Comparison of ENCODE assay signal across 1 cellular context in genomic region chr4:172962564-172963353, GRCh38.
TF ChIP-seq lines count a peak whose summit lies in the region.

No MANE protein-coding gene starts in this region.

TF ChIP-seq in HEK293, 187 proteins besides CTCF, POLR2A, EP300 and RAD21 (continued from another document and continues in another):
- TF ChIP-seq SCRT1 (tag by site-specific recombination; IDR thresholded peaks at IDR 0.05; ENCODE audit: borderline replicate concordance) (peak; percentile 73), ZNF133 (tag by site-specific recombination; IDR thresholded peaks at IDR 0.05) (no peak), KLF1 (tag by site-specific recombination; IDR thresholded peaks at IDR 0.05) (no peak), ZNF174 (tag by site-specific recombination; IDR thresholded peaks at IDR 0.05) (no peak), ZNF510 (tag by site-specific recombination; IDR thresholded peaks at IDR 0.05; ENCODE audit: insufficient replicate concordance) (no peak), SCRT2 (tag by site-specific recombination; IDR thresholded peaks at IDR 0.05) (peak; percentile 64), ZBTB17 (tag by site-specific recombination; IDR thresholded peaks at IDR 0.05) (peak; percentile 58; the same call in 1 of the 2 replicates), ZNF292 (tag by site-specific recombination; IDR thresholded peaks at IDR 0.05; ENCODE audit: borderline replicate concordance, low read depth) (no peak), ZNF623 (tag by site-specific recombination; IDR thresholded peaks at IDR 0.05) (no peak), ZNF837 (tag by site-specific recombination; IDR thresholded peaks at IDR 0.05) (no peak), ZNF214 (tag by site-specific recombination; IDR thresholded peaks at IDR 0.05; ENCODE audit: borderline replicate concordance) (no peak), ZNF518A (tag by site-specific recombination; conservative IDR thresholded peaks at IDR 0.05; ENCODE audit: low read depth) (0 out of 2 replicates have a peak, but pooled peaks have one; percentile 19), ZNF660 (tag by site-specific recombination; IDR thresholded peaks at IDR 0.05) (peak; percentile 72), PRDM1 (tag by site-specific recombination; IDR thresholded peaks at IDR 0.05) (0 out of 2 replicates have a peak, but pooled peaks have one; percentile 35), ZNF223 (tag by site-specific recombination; IDR thresholded peaks at IDR 0.05) (no peak), ZNF239 (tag by site-specific recombination; IDR thresholded peaks at IDR 0.05) (no peak), ZNF280D (tag by site-specific recombination; IDR thresholded peaks at IDR 0.05) (no peak), ZNF645 (tag by site-specific recombination; IDR thresholded peaks at IDR 0.05) (no peak), ZNF311 (tag by site-specific recombination; IDR thresholded peaks at IDR 0.05; ENCODE audit: borderline replicate concordance) (no peak), ZNF146 (tag by site-specific recombination; IDR thresholded peaks at IDR 0.05) (no peak), ZNF843 (tag by site-specific recombination; IDR thresholded peaks at IDR 0.05) (peak; percentile 99), ZNF777 (tag by site-specific recombination; IDR thresholded peaks at IDR 0.05; ENCODE audit: borderline replicate concordance) (no peak), ZNF629 (tag by site-specific recombination; IDR thresholded peaks at IDR 0.05) (peak; percentile 88)
- TF ChIP-seq, protein P1, sequence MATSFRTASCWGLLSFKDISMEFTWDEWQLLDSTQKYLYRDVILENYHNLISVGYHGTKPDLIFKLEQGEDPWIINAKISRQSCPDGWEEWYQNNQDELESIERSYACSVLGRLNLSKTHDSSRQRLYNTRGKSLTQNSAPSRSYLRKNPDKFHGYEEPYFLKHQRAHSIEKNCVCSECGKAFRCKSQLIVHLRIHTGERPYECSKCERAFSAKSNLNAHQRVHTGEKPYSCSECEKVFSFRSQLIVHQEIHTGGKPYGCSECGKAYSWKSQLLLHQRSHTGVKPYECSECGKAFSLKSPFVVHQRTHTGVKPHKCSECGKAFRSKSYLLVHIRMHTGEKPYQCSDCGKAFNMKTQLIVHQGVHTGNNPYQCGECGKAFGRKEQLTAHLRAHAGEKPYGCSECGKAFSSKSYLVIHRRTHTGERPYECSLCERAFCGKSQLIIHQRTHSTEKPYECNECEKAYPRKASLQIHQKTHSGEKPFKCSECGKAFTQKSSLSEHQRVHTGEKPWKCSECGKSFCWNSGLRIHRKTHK (tag by site-specific recombination; IDR thresholded peaks at IDR 0.05) = no peak
- TF ChIP-seq, protein P2, sequence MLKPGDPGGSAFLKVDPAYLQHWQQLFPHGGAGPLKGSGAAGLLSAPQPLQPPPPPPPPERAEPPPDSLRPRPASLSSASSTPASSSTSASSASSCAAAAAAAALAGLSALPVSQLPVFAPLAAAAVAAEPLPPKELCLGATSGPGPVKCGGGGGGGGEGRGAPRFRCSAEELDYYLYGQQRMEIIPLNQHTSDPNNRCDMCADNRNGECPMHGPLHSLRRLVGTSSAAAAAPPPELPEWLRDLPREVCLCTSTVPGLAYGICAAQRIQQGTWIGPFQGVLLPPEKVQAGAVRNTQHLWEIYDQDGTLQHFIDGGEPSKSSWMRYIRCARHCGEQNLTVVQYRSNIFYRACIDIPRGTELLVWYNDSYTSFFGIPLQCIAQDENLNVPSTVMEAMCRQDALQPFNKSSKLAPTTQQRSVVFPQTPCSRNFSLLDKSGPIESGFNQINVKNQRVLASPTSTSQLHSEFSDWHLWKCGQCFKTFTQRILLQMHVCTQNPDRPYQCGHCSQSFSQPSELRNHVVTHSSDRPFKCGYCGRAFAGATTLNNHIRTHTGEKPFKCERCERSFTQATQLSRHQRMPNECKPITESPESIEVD (tag by site-specific recombination; IDR thresholded peaks at IDR 0.05) = peak; percentile 95
- TF ChIP-seq, protein P3, sequence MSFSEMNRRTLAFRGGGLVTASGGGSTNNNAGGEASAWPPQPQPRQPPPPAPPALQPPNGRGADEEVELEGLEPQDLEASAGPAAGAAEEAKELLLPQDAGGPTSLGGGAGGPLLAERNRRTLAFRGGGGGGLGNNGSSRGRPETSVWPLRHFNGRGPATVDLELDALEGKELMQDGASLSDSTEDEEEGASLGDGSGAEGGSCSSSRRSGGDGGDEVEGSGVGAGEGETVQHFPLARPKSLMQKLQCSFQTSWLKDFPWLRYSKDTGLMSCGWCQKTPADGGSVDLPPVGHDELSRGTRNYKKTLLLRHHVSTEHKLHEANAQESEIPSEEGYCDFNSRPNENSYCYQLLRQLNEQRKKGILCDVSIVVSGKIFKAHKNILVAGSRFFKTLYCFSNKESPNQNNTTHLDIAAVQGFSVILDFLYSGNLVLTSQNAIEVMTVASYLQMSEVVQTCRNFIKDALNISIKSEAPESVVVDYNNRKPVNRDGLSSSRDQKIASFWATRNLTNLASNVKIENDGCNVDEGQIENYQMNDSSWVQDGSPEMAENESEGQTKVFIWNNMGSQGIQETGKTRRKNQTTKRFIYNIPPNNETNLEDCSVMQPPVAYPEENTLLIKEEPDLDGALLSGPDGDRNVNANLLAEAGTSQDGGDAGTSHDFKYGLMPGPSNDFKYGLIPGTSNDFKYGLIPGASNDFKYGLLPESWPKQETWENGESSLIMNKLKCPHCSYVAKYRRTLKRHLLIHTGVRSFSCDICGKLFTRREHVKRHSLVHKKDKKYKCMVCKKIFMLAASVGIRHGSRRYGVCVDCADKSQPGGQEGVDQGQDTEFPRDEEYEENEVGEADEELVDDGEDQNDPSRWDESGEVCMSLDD (tag by site-specific recombination; IDR thresholded peaks at IDR 0.05) = no peak
- TF ChIP-seq, protein P4, sequence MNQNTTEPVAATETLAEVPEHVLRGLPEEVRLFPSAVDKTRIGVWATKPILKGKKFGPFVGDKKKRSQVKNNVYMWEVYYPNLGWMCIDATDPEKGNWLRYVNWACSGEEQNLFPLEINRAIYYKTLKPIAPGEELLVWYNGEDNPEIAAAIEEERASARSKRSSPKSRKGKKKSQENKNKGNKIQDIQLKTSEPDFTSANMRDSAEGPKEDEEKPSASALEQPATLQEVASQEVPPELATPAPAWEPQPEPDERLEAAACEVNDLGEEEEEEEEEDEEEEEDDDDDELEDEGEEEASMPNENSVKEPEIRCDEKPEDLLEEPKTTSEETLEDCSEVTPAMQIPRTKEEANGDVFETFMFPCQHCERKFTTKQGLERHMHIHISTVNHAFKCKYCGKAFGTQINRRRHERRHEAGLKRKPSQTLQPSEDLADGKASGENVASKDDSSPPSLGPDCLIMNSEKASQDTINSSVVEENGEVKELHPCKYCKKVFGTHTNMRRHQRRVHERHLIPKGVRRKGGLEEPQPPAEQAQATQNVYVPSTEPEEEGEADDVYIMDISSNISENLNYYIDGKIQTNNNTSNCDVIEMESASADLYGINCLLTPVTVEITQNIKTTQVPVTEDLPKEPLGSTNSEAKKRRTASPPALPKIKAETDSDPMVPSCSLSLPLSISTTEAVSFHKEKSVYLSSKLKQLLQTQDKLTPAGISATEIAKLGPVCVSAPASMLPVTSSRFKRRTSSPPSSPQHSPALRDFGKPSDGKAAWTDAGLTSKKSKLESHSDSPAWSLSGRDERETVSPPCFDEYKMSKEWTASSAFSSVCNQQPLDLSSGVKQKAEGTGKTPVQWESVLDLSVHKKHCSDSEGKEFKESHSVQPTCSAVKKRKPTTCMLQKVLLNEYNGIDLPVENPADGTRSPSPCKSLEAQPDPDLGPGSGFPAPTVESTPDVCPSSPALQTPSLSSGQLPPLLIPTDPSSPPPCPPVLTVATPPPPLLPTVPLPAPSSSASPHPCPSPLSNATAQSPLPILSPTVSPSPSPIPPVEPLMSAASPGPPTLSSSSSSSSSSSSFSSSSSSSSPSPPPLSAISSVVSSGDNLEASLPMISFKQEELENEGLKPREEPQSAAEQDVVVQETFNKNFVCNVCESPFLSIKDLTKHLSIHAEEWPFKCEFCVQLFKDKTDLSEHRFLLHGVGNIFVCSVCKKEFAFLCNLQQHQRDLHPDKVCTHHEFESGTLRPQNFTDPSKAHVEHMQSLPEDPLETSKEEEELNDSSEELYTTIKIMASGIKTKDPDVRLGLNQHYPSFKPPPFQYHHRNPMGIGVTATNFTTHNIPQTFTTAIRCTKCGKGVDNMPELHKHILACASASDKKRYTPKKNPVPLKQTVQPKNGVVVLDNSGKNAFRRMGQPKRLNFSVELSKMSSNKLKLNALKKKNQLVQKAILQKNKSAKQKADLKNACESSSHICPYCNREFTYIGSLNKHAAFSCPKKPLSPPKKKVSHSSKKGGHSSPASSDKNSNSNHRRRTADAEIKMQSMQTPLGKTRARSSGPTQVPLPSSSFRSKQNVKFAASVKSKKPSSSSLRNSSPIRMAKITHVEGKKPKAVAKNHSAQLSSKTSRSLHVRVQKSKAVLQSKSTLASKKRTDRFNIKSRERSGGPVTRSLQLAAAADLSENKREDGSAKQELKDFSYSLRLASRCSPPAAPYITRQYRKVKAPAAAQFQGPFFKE (tag by site-specific recombination; IDR thresholded peaks at IDR 0.05; ENCODE audit: borderline replicate concordance) = no peak
- TF ChIP-seq, protein P5, sequence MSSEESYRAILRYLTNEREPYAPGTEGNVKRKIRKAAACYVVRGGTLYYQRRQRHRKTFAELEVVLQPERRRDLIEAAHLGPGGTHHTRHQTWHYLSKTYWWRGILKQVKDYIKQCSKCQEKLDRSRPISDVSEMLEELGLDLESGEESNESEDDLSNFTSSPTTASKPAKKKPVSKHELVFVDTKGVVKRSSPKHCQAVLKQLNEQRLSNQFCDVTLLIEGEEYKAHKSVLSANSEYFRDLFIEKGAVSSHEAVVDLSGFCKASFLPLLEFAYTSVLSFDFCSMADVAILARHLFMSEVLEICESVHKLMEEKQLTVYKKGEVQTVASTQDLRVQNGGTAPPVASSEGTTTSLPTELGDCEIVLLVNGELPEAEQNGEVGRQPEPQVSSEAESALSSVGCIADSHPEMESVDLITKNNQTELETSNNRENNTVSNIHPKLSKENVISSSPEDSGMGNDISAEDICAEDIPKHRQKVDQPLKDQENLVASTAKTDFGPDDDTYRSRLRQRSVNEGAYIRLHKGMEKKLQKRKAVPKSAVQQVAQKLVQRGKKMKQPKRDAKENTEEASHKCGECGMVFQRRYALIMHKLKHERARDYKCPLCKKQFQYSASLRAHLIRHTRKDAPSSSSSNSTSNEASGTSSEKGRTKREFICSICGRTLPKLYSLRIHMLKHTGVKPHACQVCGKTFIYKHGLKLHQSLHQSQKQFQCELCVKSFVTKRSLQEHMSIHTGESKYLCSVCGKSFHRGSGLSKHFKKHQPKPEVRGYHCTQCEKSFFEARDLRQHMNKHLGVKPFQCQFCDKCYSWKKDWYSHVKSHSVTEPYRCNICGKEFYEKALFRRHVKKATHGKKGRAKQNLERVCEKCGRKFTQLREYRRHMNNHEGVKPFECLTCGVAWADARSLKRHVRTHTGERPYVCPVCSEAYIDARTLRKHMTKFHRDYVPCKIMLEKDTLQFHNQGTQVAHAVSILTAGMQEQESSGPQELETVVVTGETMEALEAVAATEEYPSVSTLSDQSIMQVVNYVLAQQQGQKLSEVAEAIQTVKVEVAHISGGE (tag by site-specific recombination; conservative IDR thresholded peaks at IDR 0.05; ENCODE audit: low read depth) = no peak
